ENCODE assay signal across 18 cellular contexts in the genomic region with DNA sequence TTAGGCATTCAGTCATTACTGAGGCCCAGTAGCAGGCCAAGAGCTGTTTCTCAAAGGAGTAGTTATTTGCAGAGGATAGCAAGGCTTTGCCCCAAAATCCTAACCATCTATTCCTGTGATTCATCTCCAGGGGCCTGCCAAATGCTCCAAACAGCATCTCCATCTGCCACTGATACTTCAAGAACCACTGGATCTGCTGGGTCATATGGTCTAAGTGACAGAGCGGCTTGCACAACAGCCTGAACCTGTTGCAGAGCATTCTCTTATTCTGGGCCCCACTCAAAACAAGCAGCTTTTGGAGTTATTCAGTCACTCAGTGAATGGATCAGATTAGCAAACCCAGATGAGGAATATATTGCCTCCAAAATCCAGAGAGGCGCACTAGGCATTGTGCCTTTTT.
"Had no signal": no experiment of that assay in that cellular context is flagged by ENCODE, and none has a peak within 500 bp of the region (broad histone marks: within the 10 kb centered on the region; RNA-seq: fewer than 3 reads in every experiment).

No MANE protein-coding gene starts in this region.

- DNase-seq: activated CD4-positive, CD25-positive, alpha-beta regulatory T cell; activated CD8-positive, alpha-beta memory T cell treated with anti-CD3 and anti-CD28 coated beads, Interleukin-2, amount 50 U/mL, for 4 hours; activated CD8-positive, alpha-beta T cell treated with anti-CD3 and anti-CD28 coated beads for 36 hours; activated naive CD4-positive, alpha-beta T cell treated with anti-CD3 and anti-CD28 coated beads, Interleukin-2, amount 50 U/mL, for 16 hours; activated naive CD8-positive, alpha-beta T cell treated with anti-CD3 and anti-CD28 coated beads, Interleukin-2, amount 10 ng/mL, durations not matched to agents 7 days and 5 days; adrenal gland; anterior cingulate cortex; cerebellar nuclear complex; MM.1S; NCI-H1092; NCI-H1417; NCI-H1930; NCI-H345; NCI-H510A; PC-3; SIG-M5; T-helper 17 cell had no signal

- H3K4me3 Mint-ChIP-seq: activated CD8-positive, alpha-beta T cell treated with anti-CD3 and anti-CD28 coated beads for 36 hours; activated naive CD8-positive, alpha-beta T cell treated with anti-CD3 and anti-CD28 coated beads, Interleukin-2, amount 10 ng/mL, durations not matched to agents 7 days and 5 days; T-helper 17 cell had no signal

- H3K27me3 Mint-ChIP-seq: activated CD8-positive, alpha-beta T cell treated with anti-CD3 and anti-CD28 coated beads for 36 hours; T-helper 17 cell had no signal

- H3K36me3 Mint-ChIP-seq: activated naive CD8-positive, alpha-beta T cell treated with anti-CD3 and anti-CD28 coated beads, Interleukin-2, amount 10 ng/mL, durations not matched to agents 7 days and 5 days had no signal

- H3K27ac ChIP-seq: adrenal gland, VCaP had no signal

- H3K4me1 Mint-ChIP-seq: T-helper 17 cell had no signal

- ATAC-seq: activated CD8-positive, alpha-beta T cell treated with anti-CD3 and anti-CD28 coated beads for 36 hours; PC-3; T-helper 17 cell had no signal
